1 cellular context compared by ENCODE assay signal in genomic region chr9:37801287-37801850, GRCh38.
TF ChIP-seq lines count a peak whose summit lies in the region.

No MANE protein-coding gene starts in this region.

TF ChIP-seq in GM23338, 12 proteins besides CTCF, POLR2A, EP300 and RAD21 (continued from another document):
- TF ChIP-seq ZNF462 (CRISPR knock-in tag; IDR thresholded peaks at IDR 0.05), result no peak
- no peak for TF ChIP-seq POLR2AphosphoS5 (IDR thresholded peaks at IDR 0.05; ENCODE audit: low read depth)
